Comparison of ENCODE assay signal across 21 cellular contexts in genomic region chr1:199682081-199682480, GRCh38.
DNase-seq lines count a peak whose midpoint lies in the region; ATAC-seq and TF ChIP-seq lines count a peak whose summit lies in the region.
"Had no signal": no experiment of that assay in that cellular context is flagged by ENCODE, and none has a peak within 500 bp of the region (broad histone marks: within the 10 kb centered on the region; RNA-seq: fewer than 3 reads in every experiment).

No MANE protein-coding gene starts in this region.

- no peaks in the 10 kb centered on the region for H3K27me3 ChIP-seq in A673 (replicated peaks; ENCODE audit: insufficient read depth, low read depth, low read length, poor library complexity)
- no peaks in the 10 kb centered on the region for H3K27me3 ChIP-seq in HCT116 (ENCODE audit: insufficient read depth, low read length)
- H3K27me3 ChIP-seq: BLaER1 treated with 17β-estradiol and CSF1 and Interleukin-3, amounts not matched to agents 10 nM and 100 nM had no signal

- no peaks in the 10 kb centered on the region for H4K20me1 ChIP-seq in HCT116 (ENCODE audit: insufficient read depth)
- H4K20me1 ChIP-seq: BLaER1 treated with 17β-estradiol and CSF1 and Interleukin-3, amounts not matched to agents 10 nM and 100 nM had no signal

- H3K27ac ChIP-seq in A673 (ENCODE audit: low read depth, low read length, poor library complexity, severe bottlenecking) = peak overlapping the region; percentile 83
- H3K27ac ChIP-seq in HCT116 (ENCODE audit: low read depth, low read length) = no peak overlapping the region
- peak overlapping the region; percentile 99 for H3K27ac ChIP-seq in SK-N-MC
- H3K27ac ChIP-seq: 22Rv1; BLaER1 treated with 17β-estradiol and CSF1 and Interleukin-3, amounts not matched to agents 10 nM and 100 nM; C4-2B had no signal

- DNase-seq in A673 (ENCODE audit: low spot score) (peak; percentile 77), HCT116 (ENCODE audit: low read depth, low spot score) (no peak), SK-N-MC (ENCODE audit: low read depth, low spot score) (peak; percentile 83)
- DNase-seq: AML-193; Caco-2; Calu3; CD4-positive, alpha-beta T cell; CD8-positive, alpha-beta T cell; DMS 273 treated with DMSO at 0.1 percent for 48 hours; DMS153; DMS53; DMS79; DND-41; EL; GDM1 had no signal

- no peak for ATAC-seq in HCT116
- ATAC-seq in GM21367 (IDR thresholded peaks at IDR 0.05; ENCODE audit: unreplicated experiment) = no peak
- ATAC-seq in HG02763 (IDR thresholded peaks at IDR 0.05; ENCODE audit: unreplicated experiment) = no peak
- ATAC-seq: CD8-positive, alpha-beta T cell; GM12878 had no signal

- intact Hi-C loops in A673 (cut with micrococcal nuclease; ENCODE audit: unreplicated experiment) = loop anchor here (1.0 to 10.0 kb wide), 8 partner anchors 263 to 1585 kb away; no protein-coding TSS in a partner anchor
- intact Hi-C loops in HCT116 (cut with micrococcal nuclease) = loop anchor here (5.0 to 10.0 kb wide), 5 partner anchors 263 to 925 kb away; no protein-coding TSS in a partner anchor

- TF ChIP-seq POLR2A in HCT116 (IDR thresholded peaks at IDR 0.05; ENCODE audit: borderline replicate concordance, extremely low read depth, insufficient read depth, insufficient read length) = no peak

- H3K4me1 ChIP-seq in A673 (ENCODE audit: insufficient read depth, low read length, poor library complexity, severe bottlenecking) = peaks cover 82% of the 10 kb centered on the region
- H3K4me1 ChIP-seq in HCT116 (ENCODE audit: control insufficient read depth in 1 of 2, insufficient read depth in 2 of 2, low read length in 2 of 2) = peaks cover 10 to 30% of the 10 kb centered on the region in 2 experiments

- no peaks in the 10 kb centered on the region for H3K9me2 ChIP-seq in HCT116 (ENCODE audit: insufficient read depth)

- BruUV-seq in A673 (replicated peaks; lab: Mats Ljungman, UMichigan) (no TSS peak), HCT116 (replicated peaks; lab: Mats Ljungman, UMichigan) (no TSS peak)

- H3K36me3 ChIP-seq in A673 (ENCODE audit: insufficient read depth, low read length, poor library complexity, severe bottlenecking) (no peaks in the 10 kb centered on the region), HCT116 (ENCODE audit: control insufficient read depth in 1 of 2, insufficient read depth in 2 of 2, low read length in 2 of 2) (no peaks in the 10 kb centered on the region), SK-N-MC (ENCODE audit: insufficient read depth, low read length) (peaks cover 5% of the 10 kb centered on the region; the same call in 1 of the 2 replicates)
- H3K36me3 ChIP-seq: BLaER1 treated with 17β-estradiol and CSF1 and Interleukin-3, amounts not matched to agents 10 nM and 100 nM had no signal

- no peak overlapping the region for H3K4me3 ChIP-seq in A673 (ENCODE audit: low read depth, low read length, poor library complexity, severe bottlenecking)
- H3K4me3 ChIP-seq in HCT116 (replicated peaks in 1 of 2; ENCODE audit: low read depth in 1 of 2, low read length in 2 of 2) = no peak overlapping the region
- H3K4me3 ChIP-seq in SK-N-MC = no peak overlapping the region
- H3K4me3 ChIP-seq: BLaER1 treated with 17β-estradiol and CSF1 and Interleukin-3, amounts not matched to agents 10 nM and 100 nM; GM12878 had no signal

- no peaks in the 10 kb centered on the region for H3K9me3 ChIP-seq in A673 (ENCODE audit: low read depth, low read length, poor library complexity, severe bottlenecking)
- H3K9me3 ChIP-seq in HCT116 (ENCODE audit: control insufficient read depth in 1 of 2, insufficient read depth in 1 of 2, low read depth in 1 of 2, low read length in 2 of 2) = no peaks in the 10 kb centered on the region
- peaks cover 5% of the 10 kb centered on the region; the same call in 1 of the 2 replicates for H3K9me3 ChIP-seq in SK-N-MC (ENCODE audit: low read depth, low read length)
- H3K9me3 ChIP-seq: Caco-2 had no signal

- no peaks in the 10 kb centered on the region for H3K79me2 ChIP-seq in HCT116 (ENCODE audit: insufficient read depth, low read length)

- peak overlapping the region; percentile 65 for H2AFZ ChIP-seq in HCT116 (ENCODE audit: low read depth, low read length, poor library complexity, severe bottlenecking)

- RAD21 ChIA-PET in HCT116 (lab: Charles Lee; ENCODE audit: low non-redundant PET in 1 of 2, low total read pairs in 2 of 2, uncharacterized antibody in 2 of 2, unreplicated experiment in 2 of 2) = no interaction called here

- POLR2A ChIA-PET in A673 (lab: Charles Lee; ENCODE audit: low non-redundant PET) = no interaction called here
- POLR2A ChIA-PET in HCT116 (lab: Charles Lee) = no interaction called here

- H3K4me2 ChIP-seq in HCT116 (ENCODE audit: low read length) = no peak overlapping the region

- TF ChIP-seq RAD21 in HCT116 (IDR thresholded peaks at IDR 0.05; ENCODE audit: low read depth) = no peak

- TF ChIP-seq CTCF in A673 (conservative IDR thresholded peaks at IDR 0.05; ENCODE audit: low read depth, low read length) (no peak), HCT116 (IDR thresholded peaks at IDR 0.05 in 2 of 3, conservative IDR thresholded peaks at IDR 0.05 in 1 of 3; ENCODE audit: borderline replicate concordance in 1 of 3, insufficient read depth in 1 of 3, low read depth in 2 of 3, low read length in 2 of 3) (no peak)

- CTCF ChIA-PET in A673 (lab: Charles Lee) (no interaction called here), HCT116 (lab: Charles Lee) (no interaction called here)

- H3K9ac ChIP-seq in HCT116 (ENCODE audit: low read length) (no peak overlapping the region), SK-N-MC (ENCODE audit: insufficient read length) (peak overlapping the region; percentile 31)
- H3K9ac ChIP-seq: BLaER1 treated with 17β-estradiol and CSF1 and Interleukin-3, amounts not matched to agents 10 nM and 100 nM had no signal

TF ChIP-seq in HCT116, 20 proteins besides CTCF, POLR2A, EP300 and RAD21:
- no peak for TF ChIP-seq FOSL1 (IDR thresholded peaks at IDR 0.05; ENCODE audit: low read depth)
- TF ChIP-seq EZH2phosphoT487 (IDR thresholded peaks at IDR 0.05; ENCODE audit: borderline replicate concordance) = no peak
TF ChIP-seq in HCT116: peak in this region for 0.
